8 cellular contexts compared by ENCODE assay signal in genomic region chr16:4846503-4846900, GRCh38. TPM values are rescaled to one million over a fixed set of nuclear protein-coding genes. Genes with fewer than 3 reads are reported as not detected.
DNase-seq lines count a peak whose midpoint lies in the region; ATAC-seq and TF ChIP-seq lines count a peak whose summit lies in the region.

No MANE protein-coding gene starts in this region.

- DNase-seq in activated T-cell treated with anti-CD3 and anti-CD28 coated beads for 48 hours (ENCODE audit: low read depth) (peak; percentile 11), activated T-cell treated with anti-CD3 and anti-CD28 coated beads for 4 hours (no peak), Peyer's patch (peak; percentile 55 to 79 (median 72)), iPS-NIHi7 (ENCODE audit: extremely low spot score) (peak; percentile 46), DMS79 (lab: John Stamatoyannopoulos, UW) (no peak)

- peaks cover 54% of the 10 kb centered on the region for H3K4me1 Mint-ChIP-seq in brain

- no peak for TF ChIP-seq CTCF in Peyer's patch (IDR thresholded peaks at IDR 0.05)
- no peak for TF ChIP-seq CTCF in brain (conservative IDR thresholded peaks at IDR 0.05)

- no peaks in the 10 kb centered on the region for H3K27me3 ChIP-seq in Peyer's patch
- H3K27me3 ChIP-seq in skeletal muscle satellite cell (ENCODE audit: control insufficient read depth, insufficient read depth, low read length) = no peaks in the 10 kb centered on the region

- peaks cover 44% of the 10 kb centered on the region for H3K36me3 Mint-ChIP-seq in brain

- peak overlapping the region; percentile 98 for H3K9ac ChIP-seq in skeletal muscle satellite cell (ENCODE audit: low read depth, low read length)

- TF ChIP-seq POLR2A in Peyer's patch (IDR thresholded peaks at IDR 0.05) = peak in 1 of 2 donors; percentile 11

- no peaks in the 10 kb centered on the region for H3K9me3 ChIP-seq in Peyer's patch
- no peaks in the 10 kb centered on the region for H3K9me3 ChIP-seq in skeletal muscle satellite cell (replicated peaks; ENCODE audit: low read length)

- peak overlapping the region; percentile 74 to 86 (median 80) for H3K4me3 ChIP-seq in Peyer's patch
- H3K4me3 ChIP-seq in skeletal muscle satellite cell (ENCODE audit: low read length) = peak overlapping the region; percentile 99

- peaks cover 0 to 43% (median 15%) of the 10 kb centered on the region in 4 donors for H3K4me1 ChIP-seq in Peyer's patch
- H3K4me1 ChIP-seq in skeletal muscle satellite cell (ENCODE audit: control insufficient read depth, insufficient read depth, low read length) = peaks cover 33% of the 10 kb centered on the region

- ATAC-seq in HG02938 (IDR thresholded peaks at IDR 0.05; ENCODE audit: unreplicated experiment) = peak; percentile 25

- no peaks in the 10 kb centered on the region for H3K27me3 Mint-ChIP-seq in brain

- H3K4me3 Mint-ChIP-seq in brain = peak overlapping the region; percentile 86 to 95 (median 90)

- H3K27ac ChIP-seq in Peyer's patch = peak overlapping the region; percentile 93 to 98 (median 96)

- peak overlapping the region; percentile 67 to 93 (median 82) for H3K27ac Mint-ChIP-seq in brain

- no peaks in the 10 kb centered on the region for H3K9me3 Mint-ChIP-seq in brain

- H3K4me2 ChIP-seq in skeletal muscle satellite cell (ENCODE audit: low read length) = peak overlapping the region; percentile 88

- H3K36me3 ChIP-seq in Peyer's patch = peaks cover 0 to 38% (median 0%) of the 10 kb centered on the region in 3 donors
- peaks cover 25% of the 10 kb centered on the region for H3K36me3 ChIP-seq in skeletal muscle satellite cell (ENCODE audit: insufficient read depth, low read length)

RNA-seq across cellular contexts. Expression of gene GLYR1, which starts 0.6 kb away (rescaled TPM):
- total RNA-seq in Peyer's patch = 100 to 1,000 TPM in 1 of 4 donors, 10 to 100 TPM in 3; 57.5 to 168 (median 66.9) TPM
- 63.6 TPM for polyA plus RNA-seq in brain (ENCODE audit: insufficient read depth, low read depth, low replicate concordance)
- total RNA-seq in skeletal muscle satellite cell (2012; rRNA removed) = 44.3 and 44.4 TPM in 2 replicates

RNA-seq across cellular contexts. Expression of gene UBN1, which starts 0.8 kb away (rescaled TPM):
- total RNA-seq in Peyer's patch = 100 to 1,000 TPM in 1 of 4 donors, 10 to 100 TPM in 3; 56.0 to 119 (median 62.2) TPM
- 31.7 TPM for polyA plus RNA-seq in brain (ENCODE audit: insufficient read depth, low read depth, low replicate concordance)
- 18.5 and 19.9 TPM in 2 replicates for total RNA-seq in skeletal muscle satellite cell (2012; rRNA removed)

RNA-seq across cellular contexts. Expression of gene ROGDI, which starts 44.1 kb away (rescaled TPM):
- total RNA-seq in Peyer's patch = 10 to 100 TPM; 26.3 to 50.1 (median 38.0) TPM
- 106 TPM for polyA plus RNA-seq in brain (ENCODE audit: insufficient read depth, low read depth, low replicate concordance)
- 9.6 and 14.9 TPM in 2 replicates for total RNA-seq in skeletal muscle satellite cell (2012; rRNA removed)

RNA-seq across cellular contexts. Expression of gene SMIM22, which starts 51.3 kb away (rescaled TPM):
- total RNA-seq in Peyer's patch = 100 to 1,000 TPM in 3 of 4 donors, 10 to 100 TPM in 1; 90.0 to 306 (median 238) TPM
- 103 TPM for polyA plus RNA-seq in brain (ENCODE audit: insufficient read depth, low read depth, low replicate concordance)
- not detected in 2 replicates for total RNA-seq in skeletal muscle satellite cell (2012; rRNA removed)

RNA-seq across cellular contexts. Expression of gene SEPTIN12, which starts 58.4 kb away (rescaled TPM):
- not detected for total RNA-seq in Peyer's patch
- polyA plus RNA-seq in brain (ENCODE audit: insufficient read depth, low read depth, low replicate concordance) = not detected
- not detected in 2 replicates for total RNA-seq in skeletal muscle satellite cell (2012; rRNA removed)

Comparison
In these comparisons a context has a peak if more than half of its experiments do, and no peak if none do; other contexts are left out.
1. DNase-seq: peak in activated T-cell treated with anti-CD3 and anti-CD28 coated beads for 48 hours (single experiment), Peyer's patch (3 of 3) and iPS-NIHi7 (single experiment); none in activated T-cell treated with anti-CD3 and anti-CD28 coated beads for 4 hours (single experiment) and DMS79 (single experiment).